ENCODE assay signal across 1 cellular context in the genomic region with DNA sequence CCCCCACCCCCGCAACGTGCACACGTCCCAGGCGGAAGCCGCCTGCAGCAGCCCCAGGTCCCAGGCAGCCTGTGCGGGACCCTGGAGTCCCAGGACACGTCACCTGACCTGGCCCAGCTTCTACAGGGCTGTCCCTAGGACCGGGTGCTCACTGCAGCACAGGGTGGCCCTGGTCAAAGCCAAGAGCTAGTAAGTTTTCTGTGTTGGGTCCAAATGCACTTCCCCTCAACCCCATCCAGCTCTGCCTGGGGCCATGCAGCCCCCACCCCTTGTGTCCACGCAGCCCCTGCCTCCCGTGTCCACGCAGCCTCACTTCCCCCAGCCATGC.
A peak's percentile ranks its signal among the peaks of the same experiment; 100 is the strongest.
TF ChIP-seq lines count a peak whose summit lies in the region.

No MANE protein-coding gene starts in this region.

TF ChIP-seq in HepG2, 621 proteins besides CTCF, POLR2A, EP300 and RAD21 (continued from another document and continues in another):
- TF ChIP-seq, protein P1, sequence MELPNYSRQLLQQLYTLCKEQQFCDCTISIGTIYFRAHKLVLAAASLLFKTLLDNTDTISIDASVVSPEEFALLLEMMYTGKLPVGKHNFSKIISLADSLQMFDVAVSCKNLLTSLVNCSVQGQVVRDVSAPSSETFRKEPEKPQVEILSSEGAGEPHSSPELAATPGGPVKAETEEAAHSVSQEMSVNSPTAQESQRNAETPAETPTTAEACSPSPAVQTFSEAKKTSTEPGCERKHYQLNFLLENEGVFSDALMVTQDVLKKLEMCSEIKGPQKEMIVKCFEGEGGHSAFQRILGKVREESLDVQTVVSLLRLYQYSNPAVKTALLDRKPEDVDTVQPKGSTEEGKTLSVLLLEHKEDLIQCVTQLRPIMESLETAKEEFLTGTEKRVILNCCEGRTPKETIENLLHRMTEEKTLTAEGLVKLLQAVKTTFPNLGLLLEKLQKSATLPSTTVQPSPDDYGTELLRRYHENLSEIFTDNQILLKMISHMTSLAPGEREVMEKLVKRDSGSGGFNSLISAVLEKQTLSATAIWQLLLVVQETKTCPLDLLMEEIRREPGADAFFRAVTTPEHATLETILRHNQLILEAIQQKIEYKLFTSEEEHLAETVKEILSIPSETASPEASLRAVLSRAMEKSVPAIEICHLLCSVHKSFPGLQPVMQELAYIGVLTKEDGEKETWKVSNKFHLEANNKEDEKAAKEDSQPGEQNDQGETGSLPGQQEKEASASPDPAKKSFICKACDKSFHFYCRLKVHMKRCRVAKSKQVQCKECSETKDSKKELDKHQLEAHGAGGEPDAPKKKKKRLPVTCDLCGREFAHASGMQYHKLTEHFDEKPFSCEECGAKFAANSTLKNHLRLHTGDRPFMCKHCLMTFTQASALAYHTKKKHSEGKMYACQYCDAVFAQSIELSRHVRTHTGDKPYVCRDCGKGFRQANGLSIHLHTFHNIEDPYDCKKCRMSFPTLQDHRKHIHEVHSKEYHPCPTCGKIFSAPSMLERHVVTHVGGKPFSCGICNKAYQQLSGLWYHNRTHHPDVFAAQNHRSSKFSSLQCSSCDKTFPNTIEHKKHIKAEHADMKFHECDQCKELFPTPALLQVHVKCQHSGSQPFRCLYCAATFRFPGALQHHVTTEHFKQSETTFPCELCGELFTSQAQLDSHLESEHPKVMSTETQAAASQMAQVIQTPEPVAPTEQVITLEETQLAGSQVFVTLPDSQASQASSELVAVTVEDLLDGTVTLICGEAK (IDR thresholded peaks at IDR 0.05) = no peak
- TF ChIP-seq, protein P1 (CRISPR knock-in tag; IDR thresholded peaks at IDR 0.05) = 0 out of 2 replicates have a peak, but pooled peaks have one; percentile 34
- TF ChIP-seq RNF2 (conservative IDR thresholded peaks at IDR 0.05; ENCODE audit: low read depth) = 0 out of 2 replicates have a peak, but pooled peaks have one; percentile 5
- no peak for TF ChIP-seq TFAP4 (IDR thresholded peaks at IDR 0.05; ENCODE audit: borderline replicate concordance, low read depth)
- no peak for TF ChIP-seq ZNF138 (CRISPR knock-in tag; IDR thresholded peaks at IDR 0.05; ENCODE audit: low read depth)
- no peak for TF ChIP-seq ZSCAN12 (CRISPR knock-in tag; IDR thresholded peaks at IDR 0.05)
- no peak for TF ChIP-seq ZNF264 (CRISPR knock-in tag; IDR thresholded peaks at IDR 0.05)
- no peak for TF ChIP-seq KMT2A (CRISPR knock-in tag; IDR thresholded peaks at IDR 0.05)
- TF ChIP-seq ZNF687 (CRISPR knock-in tag; IDR thresholded peaks at IDR 0.05) = peak; percentile 59; the same call in 1 of the 2 replicates
- no peak for TF ChIP-seq KLF9 (CRISPR knock-in tag; IDR thresholded peaks at IDR 0.05; ENCODE audit: low read depth)
- TF ChIP-seq HES4 (CRISPR knock-in tag; IDR thresholded peaks at IDR 0.05; ENCODE audit: borderline replicate concordance) = no peak
- TF ChIP-seq ZNF446 (CRISPR knock-in tag; IDR thresholded peaks at IDR 0.05) = no peak
- TF ChIP-seq ZNF766 (CRISPR knock-in tag; IDR thresholded peaks at IDR 0.05; ENCODE audit: borderline replicate concordance) = no peak
- no peak for TF ChIP-seq SOX6 (IDR thresholded peaks at IDR 0.05)
- 0 out of 2 replicates have a peak, but pooled peaks have one; percentile 17 for TF ChIP-seq SOX6 (CRISPR knock-in tag; IDR thresholded peaks at IDR 0.05)
- TF ChIP-seq KDM6A (CRISPR knock-in tag; IDR thresholded peaks at IDR 0.05; ENCODE audit: low read depth) = no peak
- no peak for TF ChIP-seq GRHL1 (CRISPR knock-in tag; conservative IDR thresholded peaks at IDR 0.05)
- TF ChIP-seq USF2 (IDR thresholded peaks at IDR 0.05; ENCODE audit: low read depth, low read length) = no peak
- no peak for TF ChIP-seq USF2 (CRISPR knock-in tag; IDR thresholded peaks at IDR 0.05; ENCODE audit: borderline replicate concordance)
- no peak for TF ChIP-seq YEATS2 (CRISPR knock-in tag; IDR thresholded peaks at IDR 0.05; ENCODE audit: borderline replicate concordance)
- no peak for TF ChIP-seq NR1H2 (CRISPR knock-in tag; IDR thresholded peaks at IDR 0.05; ENCODE audit: borderline replicate concordance, low read depth)
- TF ChIP-seq, protein P2, sequence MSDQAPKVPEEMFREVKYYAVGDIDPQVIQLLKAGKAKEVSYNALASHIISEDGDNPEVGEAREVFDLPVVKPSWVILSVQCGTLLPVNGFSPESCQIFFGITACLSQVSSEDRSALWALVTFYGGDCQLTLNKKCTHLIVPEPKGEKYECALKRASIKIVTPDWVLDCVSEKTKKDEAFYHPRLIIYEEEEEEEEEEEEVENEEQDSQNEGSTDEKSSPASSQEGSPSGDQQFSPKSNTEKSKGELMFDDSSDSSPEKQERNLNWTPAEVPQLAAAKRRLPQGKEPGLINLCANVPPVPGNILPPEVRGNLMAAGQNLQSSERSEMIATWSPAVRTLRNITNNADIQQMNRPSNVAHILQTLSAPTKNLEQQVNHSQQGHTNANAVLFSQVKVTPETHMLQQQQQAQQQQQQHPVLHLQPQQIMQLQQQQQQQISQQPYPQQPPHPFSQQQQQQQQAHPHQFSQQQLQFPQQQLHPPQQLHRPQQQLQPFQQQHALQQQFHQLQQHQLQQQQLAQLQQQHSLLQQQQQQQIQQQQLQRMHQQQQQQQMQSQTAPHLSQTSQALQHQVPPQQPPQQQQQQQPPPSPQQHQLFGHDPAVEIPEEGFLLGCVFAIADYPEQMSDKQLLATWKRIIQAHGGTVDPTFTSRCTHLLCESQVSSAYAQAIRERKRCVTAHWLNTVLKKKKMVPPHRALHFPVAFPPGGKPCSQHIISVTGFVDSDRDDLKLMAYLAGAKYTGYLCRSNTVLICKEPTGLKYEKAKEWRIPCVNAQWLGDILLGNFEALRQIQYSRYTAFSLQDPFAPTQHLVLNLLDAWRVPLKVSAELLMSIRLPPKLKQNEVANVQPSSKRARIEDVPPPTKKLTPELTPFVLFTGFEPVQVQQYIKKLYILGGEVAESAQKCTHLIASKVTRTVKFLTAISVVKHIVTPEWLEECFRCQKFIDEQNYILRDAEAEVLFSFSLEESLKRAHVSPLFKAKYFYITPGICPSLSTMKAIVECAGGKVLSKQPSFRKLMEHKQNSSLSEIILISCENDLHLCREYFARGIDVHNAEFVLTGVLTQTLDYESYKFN (CRISPR knock-in tag; conservative IDR thresholded peaks at IDR 0.05) = no peak
- TF ChIP-seq DMAP1 (CRISPR knock-in tag; IDR thresholded peaks at IDR 0.05) = no peak
- TF ChIP-seq ZNF230 (CRISPR knock-in tag; IDR thresholded peaks at IDR 0.05) = no peak
- TF ChIP-seq ZNF280B (CRISPR knock-in tag; IDR thresholded peaks at IDR 0.05; ENCODE audit: borderline replicate concordance) = 0 out of 2 replicates have a peak, but pooled peaks have one; percentile 11
- 0 out of 2 replicates have a peak, but pooled peaks have one; percentile 11 for TF ChIP-seq HDAC1 (CRISPR knock-in tag; IDR thresholded peaks at IDR 0.05)
